14 cellular contexts compared by ENCODE assay signal in genomic region chr3:159418571-159419526, GRCh38.
DNase-seq lines count a peak whose midpoint lies in the region; ATAC-seq and TF ChIP-seq lines count a peak whose summit lies in the region.
"Had no signal": no experiment of that assay in that cellular context is flagged by ENCODE, and none has a peak within 500 bp of the region (broad histone marks: within the 10 kb centered on the region; RNA-seq: fewer than 3 reads in every experiment).

No MANE protein-coding gene starts in this region.

- H3K4me1 ChIP-seq in PC-9 (replicated peaks; ENCODE audit: insufficient read depth) (peaks cover 26% of the 10 kb centered on the region), osteoblast (ENCODE audit: insufficient read depth, low read length) (peaks cover 7% of the 10 kb centered on the region)
- H3K4me1 ChIP-seq: spleen had no signal

- no peak overlapping the region for H3K4me3 Mint-ChIP-seq in activated naive CD8-positive, alpha-beta T cell treated with anti-CD3 and anti-CD28 coated beads for 36 hours
- H3K4me3 Mint-ChIP-seq: activated naive CD4-positive, alpha-beta T cell treated with anti-CD3 and anti-CD28 coated beads, Interleukin-2, amount 10 ng/mL, durations not matched to agents 7 days and 5 days; naive B cell; T-helper 1 cell treated with Interleukin-12 subunit alpha and Interleukin-12 subunit beta and Interleukin-4 antibody, amounts not matched to agents 30 μg/mL and 1 μg/mL, for 36 hours had no signal

- DNase-seq in GM03348 (ENCODE audit: low spot score) (peak; percentile 50), PC-9 (peak; percentile 73 to 91), fibroblast of mammary gland (ENCODE audit: low read depth) (peak; percentile 38), osteoblast (ENCODE audit: insufficient read length, low spot score, missing footprints) (peak; percentile 50), UCSD-AML1 (lab: John Stamatoyannopoulos, UW; ENCODE audit: unreplicated experiment) (no peak)
- DNase-seq in activated naive CD8-positive, alpha-beta T cell treated with anti-CD3 and anti-CD28 coated beads for 36 hours = no peak
- DNase-seq: activated CD4-positive, alpha-beta T cell treated with anti-CD3 and anti-CD28 coated beads, Interleukin-2, amount 50 U/mL, for 48 hours; activated naive CD4-positive, alpha-beta T cell treated with anti-CD3 and anti-CD28 coated beads, Interleukin-2, amount 10 ng/mL, durations not matched to agents 7 days and 5 days; naive B cell; NCI-H1436; spleen had no signal

- H3K27me3 ChIP-seq in PC-9 (ENCODE audit: insufficient read depth, low read depth) (no peaks in the 10 kb centered on the region), osteoblast (ENCODE audit: insufficient read depth, low read length) (no peaks in the 10 kb centered on the region)
- H3K27me3 ChIP-seq: spleen had no signal

- POLR2A ChIA-PET in PC-9 (lab: Charles Lee; ENCODE audit: unreplicated experiment) = interaction anchor here (0.5 to 0.6 kb wide), 2 partner anchors 346 to 509 kb away, joined by 3 to 7 read pairs; no protein-coding TSS in a partner anchor

- ATAC-seq in esophagus mucosa (no peak), HG03442 (IDR thresholded peaks at IDR 0.05; ENCODE audit: unreplicated experiment) (no peak)

- intact Hi-C loops in PC-9 (cut with micrococcal nuclease; ENCODE audit: unreplicated experiment) = loop anchor here (1.0 to 5.0 kb wide), 7 partner anchors 39 to 978 kb away; partner anchors contain the start of genes IFT80 and SMC4

- peaks cover 17% of the 10 kb centered on the region for H3F3A ChIP-seq in PC-9 (ENCODE audit: insufficient read depth, low read depth)

- no peaks in the 10 kb centered on the region for H3K9me3 ChIP-seq in PC-9 (ENCODE audit: insufficient read depth, low read depth)
- no peaks in the 10 kb centered on the region for H3K9me3 ChIP-seq in osteoblast (ENCODE audit: low read depth, low read length)

- TF ChIP-seq CTCF in PC-9 (conservative IDR thresholded peaks at IDR 0.05) = no peak
- TF ChIP-seq CTCF in fibroblast of mammary gland (conservative IDR thresholded peaks at IDR 0.05; ENCODE audit: control insufficient read depth, insufficient read depth, low read depth, low read length) = no peak
- no peak for TF ChIP-seq CTCF in osteoblast (IDR thresholded peaks at IDR 0.05; ENCODE audit: extremely low read depth, low read depth, low read length)

- no peaks in the 10 kb centered on the region for H3K79me2 ChIP-seq in PC-9 (ENCODE audit: low read depth)
- no peaks in the 10 kb centered on the region for H3K79me2 ChIP-seq in osteoblast (ENCODE audit: insufficient read depth, low read length)

- no peaks in the 10 kb centered on the region for H3K36me3 ChIP-seq in PC-9 (ENCODE audit: low read depth)
- no peaks in the 10 kb centered on the region for H3K36me3 ChIP-seq in osteoblast (ENCODE audit: insufficient read depth, low read length)
- H3K36me3 ChIP-seq: spleen had no signal

- H2AFZ ChIP-seq in PC-9 (peak overlapping the region; percentile 53; the same call in 1 of the 2 replicates), osteoblast (ENCODE audit: low read length) (peak overlapping the region; percentile 57)

- H3K27ac Mint-ChIP-seq in activated naive CD8-positive, alpha-beta T cell treated with anti-CD3 and anti-CD28 coated beads for 36 hours = no peak overlapping the region
- H3K27ac Mint-ChIP-seq: activated naive CD4-positive, alpha-beta T cell treated with anti-CD3 and anti-CD28 coated beads, Interleukin-2, amount 10 ng/mL, durations not matched to agents 7 days and 5 days; naive B cell; T-helper 1 cell treated with Interleukin-12 subunit alpha and Interleukin-12 subunit beta and Interleukin-4 antibody, amounts not matched to agents 30 μg/mL and 1 μg/mL, for 36 hours had no signal

- no peaks in the 10 kb centered on the region for H3K4me1 Mint-ChIP-seq in activated naive CD8-positive, alpha-beta T cell treated with anti-CD3 and anti-CD28 coated beads for 36 hours
- H3K4me1 Mint-ChIP-seq: activated naive CD4-positive, alpha-beta T cell treated with anti-CD3 and anti-CD28 coated beads, Interleukin-2, amount 10 ng/mL, durations not matched to agents 7 days and 5 days; naive B cell had no signal

- peaks cover 5% of the 10 kb centered on the region for H3K9me3 Mint-ChIP-seq in activated naive CD8-positive, alpha-beta T cell treated with anti-CD3 and anti-CD28 coated beads for 36 hours

- CTCF ChIA-PET in PC-9 (lab: Charles Lee) = no interaction called here

- no peaks in the 10 kb centered on the region for H3K27me3 Mint-ChIP-seq in activated naive CD8-positive, alpha-beta T cell treated with anti-CD3 and anti-CD28 coated beads for 36 hours
- H3K27me3 Mint-ChIP-seq: activated naive CD4-positive, alpha-beta T cell treated with anti-CD3 and anti-CD28 coated beads, Interleukin-2, amount 10 ng/mL, durations not matched to agents 7 days and 5 days; naive B cell had no signal

- H3K4me2 ChIP-seq in PC-9 (peak overlapping the region; percentile 55), osteoblast (ENCODE audit: insufficient read depth, low read length) (no peak overlapping the region)

- no peaks in the 10 kb centered on the region for H3K36me3 Mint-ChIP-seq in activated naive CD8-positive, alpha-beta T cell treated with anti-CD3 and anti-CD28 coated beads for 36 hours
- H3K36me3 Mint-ChIP-seq: activated naive CD4-positive, alpha-beta T cell treated with anti-CD3 and anti-CD28 coated beads, Interleukin-2, amount 10 ng/mL, durations not matched to agents 7 days and 5 days; naive B cell had no signal

- no peaks in the 10 kb centered on the region for H3K9me2 ChIP-seq in PC-9 (ENCODE audit: insufficient read depth)

- no TSS peak for BruUV-seq in PC-9 (replicated peaks; lab: Mats Ljungman, UMichigan)

- H3K27ac ChIP-seq in PC-9 = peak overlapping the region; percentile 82
- no peak overlapping the region for H3K27ac ChIP-seq in osteoblast (ENCODE audit: low read depth, low read length)
- H3K27ac ChIP-seq: spleen had no signal

- H3K4me3 ChIP-seq in PC-9 (no peak overlapping the region), fibroblast of mammary gland (ENCODE audit: control insufficient read depth, low read depth, low read length) (no peak overlapping the region), osteoblast (ENCODE audit: insufficient read depth, low read length) (no peak overlapping the region)
- H3K4me3 ChIP-seq: spleen had no signal

- H4K20me1 ChIP-seq in PC-9 (ENCODE audit: insufficient read depth) (no peaks in the 10 kb centered on the region), osteoblast (ENCODE audit: insufficient read depth, low read length) (no peaks in the 10 kb centered on the region)

Comparison
In these comparisons a context has a peak if more than half of its experiments do, and no peak if none do; other contexts are left out.
1. DNase-seq: peak in GM03348 (single experiment), PC-9 (2 of 2), fibroblast of mammary gland (single experiment) and osteoblast (single experiment); none in activated naive CD8-positive, alpha-beta T cell treated with anti-CD3 and anti-CD28 coated beads for 36 hours (single experiment) and UCSD-AML1 (single experiment).